In genomic region chr22:17779286-17780115, GRCh38 we compare ENCODE assay signal across 10 cellular contexts. TPM values are rescaled to one million over a fixed set of nuclear protein-coding genes. Genes with fewer than 3 reads are reported as not detected.
DNase-seq lines count a peak whose midpoint lies in the region; ATAC-seq and TF ChIP-seq lines count a peak whose summit lies in the region.
"Had no signal": no experiment of that assay in that cellular context is flagged by ENCODE, and none has a peak within 500 bp of the region (broad histone marks: within the 10 kb centered on the region; RNA-seq: fewer than 3 reads in every experiment).

No MANE protein-coding gene starts in this region.

- H3K4me3 Mint-ChIP-seq in activated CD8-positive, alpha-beta T cell treated with anti-CD3 and anti-CD28 coated beads for 36 hours, result peak overlapping the region; percentile 4

- H3K4me2 ChIP-seq in BLaER1 treated with 17β-estradiol and CSF1 and Interleukin-3, amounts not matched to agents 10 nM and 100 nM, result peak overlapping the region; percentile 96 to 100 (median 98)

- no peaks in the 10 kb centered on the region for H3K27me3 Mint-ChIP-seq in activated CD8-positive, alpha-beta T cell treated with anti-CD3 and anti-CD28 coated beads for 36 hours

- peaks cover 0 to 5% (median 0%) of the 10 kb centered on the region in 11 experiments; a peak in 3 of 22 replicates for H3K9me3 ChIP-seq in BLaER1 treated with 17β-estradiol and CSF1 and Interleukin-3, amounts not matched to agents 10 nM and 100 nM (replicated peaks in 1 of 11)
- H3K9me3 ChIP-seq in HAP-1, result no peaks in the 10 kb centered on the region

- H3K4me1 ChIP-seq in BLaER1 treated with 17β-estradiol and CSF1 and Interleukin-3, amounts not matched to agents 10 nM and 100 nM, result peaks cover 86 to 92% (median 90%) of the 10 kb centered on the region in 10 experiments
- no peaks in the 10 kb centered on the region for H3K4me1 ChIP-seq in HAP-1

- no peaks in the 10 kb centered on the region for H4K20me1 ChIP-seq in BLaER1 treated with 17β-estradiol and CSF1 and Interleukin-3, amounts not matched to agents 10 nM and 100 nM

- peaks cover 75% of the 10 kb centered on the region for H3K4me1 Mint-ChIP-seq in activated CD8-positive, alpha-beta T cell treated with anti-CD3 and anti-CD28 coated beads for 36 hours (ENCODE audit: low read depth)

- H3K36me3 ChIP-seq in BLaER1 treated with 17β-estradiol and CSF1 and Interleukin-3, amounts not matched to agents 10 nM and 100 nM, result no peaks in the 10 kb centered on the region
- no peaks in the 10 kb centered on the region for H3K36me3 ChIP-seq in HAP-1 (replicated peaks)

- H3K27ac Mint-ChIP-seq in activated CD8-positive, alpha-beta T cell treated with anti-CD3 and anti-CD28 coated beads for 36 hours, result peak overlapping the region; percentile 57

- peak overlapping the region in 10 of 11 experiments; percentile 96 to 100 (median 98); a peak in 18 of 22 replicates for H3K27ac ChIP-seq in BLaER1 treated with 17β-estradiol and CSF1 and Interleukin-3, amounts not matched to agents 10 nM and 100 nM

- TF ChIP-seq CTCF in activated CD8-positive, alpha-beta T cell treated with anti-CD3 and anti-CD28 coated beads for 36 hours (IDR thresholded peaks at IDR 0.05), result no peak

- POLR2A ChIA-PET in activated CD8-positive, alpha-beta T cell treated with anti-CD3 and anti-CD28 coated beads for 36 hours (lab: Charles Lee), result interaction anchor here (0.7 to 3.7 kb wide), 8 partner anchors 9 to 299 kb away, joined by 3 to 25 read pairs (median 4); partner anchors contain the start of genes BCL2L13 and PEX26

- H3K27me3 ChIP-seq in BLaER1 treated with 17β-estradiol and CSF1 and Interleukin-3, amounts not matched to agents 10 nM and 100 nM, result no peaks in the 10 kb centered on the region
- H3K27me3 ChIP-seq in HAP-1 (ENCODE audit: low read depth), result no peaks in the 10 kb centered on the region

- CTCF ChIA-PET in activated CD8-positive, alpha-beta T cell treated with anti-CD3 and anti-CD28 coated beads for 36 hours (lab: Charles Lee), result interaction anchor here (0.8 to 3.2 kb wide), 5 partner anchors 12 to 298 kb away, joined by 3 to 22 read pairs (median 4); partner anchors contain the start of gene PEX26

- DNase-seq in activated CD8-positive, alpha-beta T cell treated with anti-CD3 and anti-CD28 coated beads for 36 hours, result peak; percentile 66
- DNase-seq in NCI-H2227 treated with DMSO at 0.1 percent for 48 hours (lab: John Stamatoyannopoulos, UW), result no peak
- no peak for DNase-seq in HAP-1 (ENCODE audit: low spot score in 2 of 2)
- DNase-seq: midbrain, NCI-H1105 treated with DMSO at 0.1 percent for 48 hours had no signal

- peak overlapping the region in 8 of 10 experiments; percentile 66 to 80 (median 74); a peak in 15 of 20 replicates for H3K4me3 ChIP-seq in BLaER1 treated with 17β-estradiol and CSF1 and Interleukin-3, amounts not matched to agents 10 nM and 100 nM
- H3K4me3 ChIP-seq in HAP-1, result no peak overlapping the region

- H3K9me3 Mint-ChIP-seq in activated CD8-positive, alpha-beta T cell treated with anti-CD3 and anti-CD28 coated beads for 36 hours, result no peaks in the 10 kb centered on the region

- no peaks in the 10 kb centered on the region for H3K36me3 Mint-ChIP-seq in activated CD8-positive, alpha-beta T cell treated with anti-CD3 and anti-CD28 coated beads for 36 hours (ENCODE audit: low read depth)

- H3K9ac ChIP-seq in BLaER1 treated with 17β-estradiol and CSF1 and Interleukin-3, amounts not matched to agents 10 nM and 100 nM, result peak overlapping the region in 10 of 11 experiments; percentile 89 to 99 (median 96); a peak in 19 of 22 replicates

- in situ Hi-C loops in HAP-1 (cut with MboI; ENCODE audit: low sequenced_read_pairs), result no loop called here

- intact Hi-C loops in activated CD8-positive, alpha-beta T cell treated with anti-CD3 and anti-CD28 coated beads for 36 hours (cut with micrococcal nuclease), result loop anchor here (5.0 kb wide), 1 partner anchor 32 kb away; no protein-coding TSS in a partner anchor

- ATAC-seq in GM18508 (IDR thresholded peaks at IDR 0.05; ENCODE audit: insufficient read depth, unreplicated experiment), result peak; percentile 43
- peak; percentile 35 for ATAC-seq in HG02938 (IDR thresholded peaks at IDR 0.05; ENCODE audit: unreplicated experiment)
- peak; percentile 14 for ATAC-seq in activated CD8-positive, alpha-beta T cell treated with anti-CD3 and anti-CD28 coated beads for 36 hours
- no peak for ATAC-seq in GM18861 (IDR thresholded peaks at IDR 0.05; ENCODE audit: unreplicated experiment)
- no peak for ATAC-seq in HG02588 (IDR thresholded peaks at IDR 0.05; ENCODE audit: unreplicated experiment)

RNA-seq across cellular contexts. Expression of gene BID, which starts 5.2 kb away (rescaled TPM):
- total RNA-seq in activated CD8-positive, alpha-beta T cell treated with anti-CD3 and anti-CD28 coated beads for 36 hours, result 10 to 100 TPM; 16.3 to 19.9 TPM

Comparison
In these comparisons a context has a peak if more than half of its experiments do, and no peak if none do; other contexts are left out.
1. ATAC-seq: peak in GM18508 (single experiment), HG02938 (single experiment) and activated CD8-positive, alpha-beta T cell treated with anti-CD3 and anti-CD28 coated beads for 36 hours (single experiment); none in GM18861 (single experiment) and HG02588 (single experiment).